In the genomic region with DNA sequence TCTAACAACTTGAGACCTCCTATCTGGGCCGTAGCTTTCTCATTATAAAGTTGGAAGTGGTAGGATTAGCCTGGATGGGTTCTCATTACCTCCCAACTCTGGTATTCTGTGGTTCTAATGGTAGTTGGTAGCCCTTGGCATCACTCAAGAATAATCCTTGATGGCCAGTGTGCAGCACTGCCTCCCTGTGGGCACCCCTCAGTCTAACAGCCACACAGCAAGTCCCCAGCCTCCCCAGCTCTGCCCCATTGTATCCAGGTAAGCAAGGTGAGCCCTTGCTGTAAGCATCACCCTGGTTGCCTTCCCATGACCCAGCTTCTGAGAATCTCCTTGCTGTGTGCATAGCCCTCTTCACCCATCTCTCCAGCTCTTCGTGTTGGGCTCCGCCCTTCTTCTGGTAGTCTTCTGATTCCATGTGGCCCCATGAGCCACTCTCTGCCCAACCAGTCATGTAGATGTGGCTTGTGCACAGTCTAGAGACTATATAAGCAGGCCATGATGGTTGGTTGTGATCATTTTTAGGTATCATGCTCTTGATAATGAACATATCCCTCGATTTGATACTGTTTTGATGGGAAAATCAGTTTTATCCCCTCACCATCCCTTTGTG, we compare ENCODE assay signal across 12 cellular contexts. TPM values are rescaled to one million over a fixed set of nuclear protein-coding genes. Genes with fewer than 3 reads are reported as not detected.
DNase-seq lines count a peak whose midpoint lies in the region; ATAC-seq and TF ChIP-seq lines count a peak whose summit lies in the region.
"Had no signal": no experiment of that assay in that cellular context is flagged by ENCODE, and none has a peak within 500 bp of the region (broad histone marks: within the 10 kb centered on the region; RNA-seq: fewer than 3 reads in every experiment).

No MANE protein-coding gene starts in this region.

- H3K36me3 Mint-ChIP-seq in T-helper 17 cell (ENCODE audit: low read depth): peaks cover 2% of the 10 kb centered on the region

- no peaks in the 10 kb centered on the region for H3K4me1 ChIP-seq in SJCRH30
- H3K4me1 ChIP-seq: left lung, tibial artery had no signal

- H3K27ac Mint-ChIP-seq in T-helper 17 cell: no peak overlapping the region
- H3K27ac Mint-ChIP-seq: dendritic cell treated with granulocyte-macrophage colony-stimulating factor and Interleukin-4, amounts not matched to agents 40 ng/mL and 50 ng/mL, for 4 days had no signal

- no peak overlapping the region for H3K4me3 Mint-ChIP-seq in T-helper 17 cell
- H3K4me3 Mint-ChIP-seq: dendritic cell treated with granulocyte-macrophage colony-stimulating factor and Interleukin-4, amounts not matched to agents 40 ng/mL and 50 ng/mL, for 4 days had no signal

- peak; percentile 54 for ATAC-seq in T-helper 17 cell
- no peak for ATAC-seq in HG03159 (IDR thresholded peaks at IDR 0.05; ENCODE audit: unreplicated experiment)
- ATAC-seq: left lung had no signal

- no peaks in the 10 kb centered on the region for H3K27me3 ChIP-seq in SJCRH30
- H3K27me3 ChIP-seq: left lung, spleen, tibial artery had no signal

- no peaks in the 10 kb centered on the region for H3K36me3 ChIP-seq in SJCRH30
- H3K36me3 ChIP-seq: left lung, spleen, tibial artery had no signal

- no peak overlapping the region for H3K27ac ChIP-seq in SJCRH30
- H3K27ac ChIP-seq: left lung, spleen, tibial artery had no signal

- H3K4me1 Mint-ChIP-seq in T-helper 17 cell: peaks cover 7% of the 10 kb centered on the region

- peak; percentile 13 for DNase-seq in stimulated activated CD4-positive, alpha-beta T cell treated with anti-CD3 and anti-CD28 coated beads, Interleukin-12 subunit alpha, Interleukin-12 subunit beta, amount 100 ng/mL, for 4 hours
- no peak for DNase-seq in stimulated activated CD4-positive, alpha-beta T cell treated with anti-CD3 and anti-CD28 coated beads, Interleukin-2, amount 100 ng/mL, for 48 hours
- no peak for DNase-seq in T-helper 17 cell
- no peak for DNase-seq in foreskin fibroblast
- no peak for DNase-seq in activated effector memory CD4-positive, alpha-beta T cell treated with anti-CD3 and anti-CD28 coated beads, Interleukin-2, amount 50 U/mL, for 16 hours
- DNase-seq in SJCRH30: no peak
- DNase-seq in effector CD8-positive, alpha-beta T cell (lab: John Stamatoyannopoulos, UW): no peak
- DNase-seq: left lung, spleen, tibial artery had no signal

- no peaks in the 10 kb centered on the region for H3K27me3 Mint-ChIP-seq in T-helper 17 cell
- H3K27me3 Mint-ChIP-seq: dendritic cell treated with granulocyte-macrophage colony-stimulating factor and Interleukin-4, amounts not matched to agents 40 ng/mL and 50 ng/mL, for 4 days had no signal

- H3K9me3 ChIP-seq in T-helper 17 cell (ENCODE audit: control insufficient read depth, low read length, poor library complexity, severe bottlenecking) (no peaks in the 10 kb centered on the region), SJCRH30 (replicated peaks) (no peaks in the 10 kb centered on the region)
- H3K9me3 ChIP-seq: left lung, spleen, tibial artery had no signal

- peak; percentile 3 for TF ChIP-seq CTCF in foreskin fibroblast (IDR thresholded peaks at IDR 0.05; ENCODE audit: low read depth, low read length)

- H3K4me3 ChIP-seq in foreskin fibroblast (ENCODE audit: low read depth in 1 of 2, low read length in 2 of 2) (no peak overlapping the region), SJCRH30 (no peak overlapping the region)
- H3K4me3 ChIP-seq: left lung, spleen, tibial artery had no signal

RNA-seq across cellular contexts. Expression of a gene that starts 57.6 kb away (rescaled TPM):
- 10 to 100 TPM; 28.9 to 29.5 TPM for total RNA-seq in T-helper 17 cell
- 71.3 and 71.9 TPM in 2 replicates for total RNA-seq in SJCRH30 (2014; rRNA removed; shearing (Covaris generic))
